8 cellular contexts compared by ENCODE assay signal in the genomic region with DNA sequence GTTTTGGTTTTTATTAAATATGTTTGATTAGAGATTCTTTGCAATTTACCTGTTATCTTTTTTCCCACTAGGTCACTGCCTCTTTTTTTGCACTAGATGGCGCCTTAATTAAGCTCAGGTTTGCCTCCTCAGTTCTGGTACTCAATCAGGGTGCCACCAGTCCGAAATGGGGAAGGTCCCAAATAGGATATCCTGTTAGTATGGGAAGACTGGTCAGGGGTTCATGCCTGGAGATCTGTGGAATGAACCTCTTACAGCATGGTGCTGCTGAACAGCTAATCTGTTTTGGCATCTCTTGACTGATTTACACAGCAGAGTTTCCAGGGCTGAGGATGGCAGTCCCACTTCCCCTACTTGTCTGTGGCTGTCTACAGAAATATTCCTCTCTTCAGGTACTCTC. TPM values are rescaled to one million over a fixed set of nuclear protein-coding genes. Genes with fewer than 3 reads are reported as not detected.
DNase-seq lines count a peak whose midpoint lies in the region; ATAC-seq, FAIRE-seq and TF ChIP-seq lines count a peak whose summit lies in the region.

No MANE protein-coding gene starts in this region.

- no peaks in the 10 kb centered on the region for H3K4me1 ChIP-seq in astrocyte (ENCODE audit: insufficient read depth, low read length)
- H3K4me1 ChIP-seq in mesendoderm (ENCODE audit: control insufficient read depth, low read depth, low read length), result no peaks in the 10 kb centered on the region

- H2BK15ac ChIP-seq in mesendoderm (replicated peaks; ENCODE audit: low read depth), result no peak overlapping the region

- H3K56ac ChIP-seq in mesendoderm (ENCODE audit: low read length), result no peak overlapping the region

- H3K9ac ChIP-seq in astrocyte (ENCODE audit: low read length) (no peak overlapping the region), mesendoderm (ENCODE audit: low read length) (no peak overlapping the region)

- H3K9me3 Mint-ChIP-seq in astrocyte (ENCODE audit: unreplicated experiment), result peaks cover 3% of the 10 kb centered on the region

- H3K27ac ChIP-seq in astrocyte (ENCODE audit: low read depth, low read length) (no peak overlapping the region), mesendoderm (ENCODE audit: low read depth, low read length) (no peak overlapping the region)

- H4K5ac ChIP-seq in mesendoderm (ENCODE audit: low read length), result no peak overlapping the region

- H3K79me1 ChIP-seq in mesendoderm (ENCODE audit: low read length), result no peaks in the 10 kb centered on the region

- H3K18ac ChIP-seq in mesendoderm (ENCODE audit: low read length), result no peak overlapping the region

- no peak for FAIRE-seq in astrocyte (lab: Jason Lieb, UNC)

- no peak overlapping the region for H3K23ac ChIP-seq in mesendoderm (ENCODE audit: low read length)

- H3K27ac Mint-ChIP-seq in astrocyte (ENCODE audit: unreplicated experiment), result no peak overlapping the region

- peak; percentile 40 for TF ChIP-seq CTCF in astrocyte (IDR thresholded peaks at IDR 0.05; ENCODE audit: insufficient read depth, low read depth, low read length)

- no peak overlapping the region for H3K4me3 Mint-ChIP-seq in astrocyte (ENCODE audit: unreplicated experiment)

- H3K27me3 ChIP-seq in astrocyte (ENCODE audit: insufficient read depth, low read length), result no peaks in the 10 kb centered on the region
- H3K27me3 ChIP-seq in mesendoderm (ENCODE audit: insufficient read depth, low read length, poor library complexity), result no peaks in the 10 kb centered on the region

- no peaks in the 10 kb centered on the region for H4K20me1 ChIP-seq in astrocyte (ENCODE audit: insufficient read depth, low read length)

- H2BK120ac ChIP-seq in mesendoderm (ENCODE audit: low read depth, low read length), result no peak overlapping the region

- H3K4me3 ChIP-seq in astrocyte (ENCODE audit: insufficient read depth, low read depth, low read length) (no peak overlapping the region), mesendoderm (ENCODE audit: low read length) (no peak overlapping the region)

- H2BK5ac ChIP-seq in mesendoderm (ENCODE audit: low read length), result no peak overlapping the region

- H3K79me2 ChIP-seq in astrocyte (ENCODE audit: insufficient read depth, low read length) (no peaks in the 10 kb centered on the region), mesendoderm (ENCODE audit: control insufficient read depth, insufficient read depth, low read length) (no peaks in the 10 kb centered on the region)

- no peak for ATAC-seq in activated CD4-positive, CD25-positive, alpha-beta regulatory T cell treated with anti-CD3 and anti-CD28 coated beads, Interleukin-2, amount 50 U/mL, for 24 hours

- H3K27me3 Mint-ChIP-seq in astrocyte (ENCODE audit: low read depth, unreplicated experiment), result no peaks in the 10 kb centered on the region

- no peaks in the 10 kb centered on the region for H3K36me3 Mint-ChIP-seq in astrocyte (ENCODE audit: low read depth, unreplicated experiment)

- no peak overlapping the region for H2AK5ac ChIP-seq in mesendoderm (ENCODE audit: low read length)

- WGBS in mesendoderm (ENCODE audit: extremely low coverage, insufficient coverage, low lambda C conversion rate), result no CpG with 5 or more reads among the region's 2 CpGs

- H3K9me3 ChIP-seq in astrocyte (ENCODE audit: insufficient read depth, low read depth, low read length), result no peaks in the 10 kb centered on the region

- H2AFZ ChIP-seq in astrocyte (ENCODE audit: low read depth, low read length), result no peak overlapping the region

- DNase-seq in NCI-H748 (lab: John Stamatoyannopoulos, UW; ENCODE audit: unreplicated experiment) (peak; percentile 7), NCI-H748 treated with DMSO at 0.1 percent for 48 hours (lab: John Stamatoyannopoulos, UW) (no peak), HT-29 (ENCODE audit: low spot score) (peak; percentile 44), astrocyte (ENCODE audit: low read depth) (no peak), mesendoderm (peak; percentile 48), NOMO-1 (lab: John Stamatoyannopoulos, UW; ENCODE audit: unreplicated experiment in 2 of 2) (no peak)
- DNase-seq in stimulated activated CD4-positive, alpha-beta T cell treated with anti-CD3 and anti-CD28 coated beads, Interleukin-4, amount 100 ng/mL, for 4 hours, result no peak

- no peaks in the 10 kb centered on the region for H3K36me3 ChIP-seq in astrocyte (ENCODE audit: insufficient read depth, low read length)
- H3K36me3 ChIP-seq in mesendoderm (ENCODE audit: control insufficient read depth, insufficient read depth, low read length), result no peaks in the 10 kb centered on the region

- no peak overlapping the region for H3K4ac ChIP-seq in mesendoderm (ENCODE audit: low read depth, low read length)

- no peak overlapping the region for H4K8ac ChIP-seq in mesendoderm (ENCODE audit: low read depth, low read length)

- H3K4me1 Mint-ChIP-seq in astrocyte (ENCODE audit: low read depth, unreplicated experiment), result no peaks in the 10 kb centered on the region

- H3K4me2 ChIP-seq in astrocyte (ENCODE audit: low read length) (no peak overlapping the region), mesendoderm (ENCODE audit: low read length) (no peak overlapping the region)

RNA-seq across cellular contexts. Expression of a gene that starts 24.2 kb away (rescaled TPM):
- 0.26 TPM in 1 of 2 replicates, not detected in the other for total RNA-seq in HT-29 (2014; rRNA removed; shearing (Covaris generic))
- not detected in 2 replicates for total RNA-seq in astrocyte
- polyA plus RNA-seq in mesendoderm (2013, experiment 1 of 2), result 0.76 TPM
- 0.92 TPM for polyA plus RNA-seq in mesendoderm (2013, experiment 2 of 2)

RNA-seq across cellular contexts. Expression of a gene that starts 38.5 kb away (rescaled TPM):
- total RNA-seq in HT-29 (2014; rRNA removed; shearing (Covaris generic)), result not detected in 2 replicates
- not detected in 2 replicates for total RNA-seq in astrocyte
- polyA plus RNA-seq in mesendoderm (2013, experiment 1 of 2), result 0.08 TPM
- polyA plus RNA-seq in mesendoderm (2013, experiment 2 of 2), result 0.14 TPM

Comparison
In these comparisons a context has a peak if more than half of its experiments do, and no peak if none do; other contexts are left out.
1. DNase-seq: peak in NCI-H748 (single experiment), HT-29 (single experiment) and mesendoderm (single experiment); none in NCI-H748 treated with DMSO at 0.1 percent for 48 hours (single experiment), astrocyte (single experiment), stimulated activated CD4-positive, alpha-beta T cell treated with anti-CD3 and anti-CD28 coated beads, Interleukin-4, amount 100 ng/mL, for 4 hours (0 of 2) and NOMO-1 (0 of 2).